ENCODE assay signal across 8 cellular contexts in genomic region chr19:42198676-42199439, GRCh38. TPM values are rescaled to one million over a fixed set of nuclear protein-coding genes. Genes with fewer than 3 reads are reported as not detected.
A peak's percentile ranks its signal among the peaks of the same experiment; 100 is the strongest.
DNase-seq lines count a peak whose midpoint lies in the region; ATAC-seq lines count a peak whose summit lies in the region.

No MANE protein-coding gene starts in this region.

- H3K4me3 Mint-ChIP-seq in activated CD4-positive, alpha-beta memory T cell treated with anti-CD3 and anti-CD28 coated beads for 36 hours, result peak overlapping the region; percentile 65

- peak; percentile 36 for ATAC-seq in HG03280 (IDR thresholded peaks at IDR 0.05; ENCODE audit: unreplicated experiment)

- H3K9me3 ChIP-seq in thymus (ENCODE audit: control insufficient read depth), result no peaks in the 10 kb centered on the region

- H3K27me3 Mint-ChIP-seq in activated CD4-positive, alpha-beta memory T cell treated with anti-CD3 and anti-CD28 coated beads for 36 hours, result no peaks in the 10 kb centered on the region

- peaks cover 43% of the 10 kb centered on the region for H3K36me3 Mint-ChIP-seq in activated CD4-positive, alpha-beta memory T cell treated with anti-CD3 and anti-CD28 coated beads for 36 hours

- DNase-seq in GM19240 (ENCODE audit: insufficient read length, low spot score) (peak; percentile 75), germinal center (ENCODE audit: low spot score) (peak; percentile 75), NCI-H2171 (lab: John Stamatoyannopoulos, UW) (no peak), amygdala (lab: John Stamatoyannopoulos, UW) (no peak), NCI-H345 treated with DMSO at 0.1 percent for 48 hours (lab: John Stamatoyannopoulos, UW; ENCODE audit: unreplicated experiment) (no peak)
- DNase-seq in activated CD4-positive, alpha-beta memory T cell treated with anti-CD3 and anti-CD28 coated beads for 36 hours, result peak; percentile 82

- H3K27me3 ChIP-seq in thymus (ENCODE audit: control insufficient read depth, insufficient read depth), result no peaks in the 10 kb centered on the region

- 5% methylated on average over 7 of the region's 7 CpGs for WGBS in thymus

- H3K9me3 Mint-ChIP-seq in activated CD4-positive, alpha-beta memory T cell treated with anti-CD3 and anti-CD28 coated beads for 36 hours, result no peaks in the 10 kb centered on the region

- H3K4me1 Mint-ChIP-seq in activated CD4-positive, alpha-beta memory T cell treated with anti-CD3 and anti-CD28 coated beads for 36 hours (ENCODE audit: low read depth), result peaks cover 76% of the 10 kb centered on the region

- H3K4me1 ChIP-seq in thymus (ENCODE audit: control insufficient read depth, insufficient read depth, low read length), result peaks cover 52% of the 10 kb centered on the region

- H3K4me3 ChIP-seq in thymus (ENCODE audit: low read length), result peak overlapping the region; percentile 49

- H3K27ac Mint-ChIP-seq in activated CD4-positive, alpha-beta memory T cell treated with anti-CD3 and anti-CD28 coated beads for 36 hours, result peak overlapping the region; percentile 98

- intact Hi-C loops in activated CD4-positive, alpha-beta memory T cell treated with anti-CD3 and anti-CD28 coated beads for 36 hours (cut with micrococcal nuclease), result loop anchor here (1.0 to 10.0 kb wide), 6 partner anchors 14 to 324 kb away; partner anchors contain the start of genes CD79A and ZNF526

- peaks cover 45% of the 10 kb centered on the region for H3K36me3 ChIP-seq in thymus (ENCODE audit: control insufficient read depth, insufficient read depth)

- CTCF ChIA-PET in activated CD4-positive, alpha-beta memory T cell treated with anti-CD3 and anti-CD28 coated beads for 36 hours (lab: Charles Lee), result interaction anchor here (1.0 to 2.0 kb wide), 6 partner anchors 15 to 90 kb away, joined by 3 to 12 read pairs (median 4); partner anchors contain the start of genes DEDD2 and POU2F2

- peak overlapping the region; percentile 92 for H3K27ac ChIP-seq in thymus (ENCODE audit: low read depth)

- POLR2A ChIA-PET in activated CD4-positive, alpha-beta memory T cell treated with anti-CD3 and anti-CD28 coated beads for 36 hours (lab: Charles Lee), result interaction anchor here (1.0 to 1.4 kb wide), 2 partner anchors 18 to 66 kb away, joined by 3 to 6 read pairs; partner anchors contain the start of genes DEDD2 and POU2F2

RNA-seq across cellular contexts. Expression of gene DEDD2, which starts 18.6 kb away (rescaled TPM):
- 10 to 100 TPM; 31.3 to 33.4 TPM for total RNA-seq in activated CD4-positive, alpha-beta memory T cell treated with anti-CD3 and anti-CD28 coated beads for 36 hours
- polyA plus RNA-seq in thymus, result 36.9 TPM

RNA-seq across cellular contexts. Expression of gene ZNF526, which starts 21.3 kb away (rescaled TPM):
- total RNA-seq in activated CD4-positive, alpha-beta memory T cell treated with anti-CD3 and anti-CD28 coated beads for 36 hours, result 10 to 100 TPM; 12.3 to 14.9 TPM
- 3.6 TPM for polyA plus RNA-seq in thymus

RNA-seq across cellular contexts. Expression of gene GSK3A, which starts 43.5 kb away (rescaled TPM):
- 10 to 100 TPM; 36.4 to 37.3 TPM for total RNA-seq in activated CD4-positive, alpha-beta memory T cell treated with anti-CD3 and anti-CD28 coated beads for 36 hours
- polyA plus RNA-seq in thymus, result 31.4 TPM

RNA-seq across cellular contexts. Expression of gene ERF, which starts 56.1 kb away (rescaled TPM):
- total RNA-seq in activated CD4-positive, alpha-beta memory T cell treated with anti-CD3 and anti-CD28 coated beads for 36 hours, result 10 to 100 TPM; 43.1 to 56.5 TPM
- 53.7 TPM for polyA plus RNA-seq in thymus

Comparison
In these comparisons a context has a peak if more than half of its experiments do, and no peak if none do; other contexts are left out.
1. DNase-seq: peak in GM19240 (single experiment), activated CD4-positive, alpha-beta memory T cell treated with anti-CD3 and anti-CD28 coated beads for 36 hours (single experiment) and germinal center (single experiment); none in NCI-H2171 (single experiment), amygdala (0 of 56) and NCI-H345 treated with DMSO at 0.1 percent for 48 hours (single experiment).